24 cellular contexts compared by ENCODE assay signal in genomic region chr10:132604686-132605085, GRCh38.
"Had no signal": no experiment of that assay in that cellular context is flagged by ENCODE, and none has a peak within 500 bp of the region (broad histone marks: within the 10 kb centered on the region; RNA-seq: fewer than 3 reads in every experiment).

No MANE protein-coding gene starts in this region.

- H3K27me3 Mint-ChIP-seq: activated CD8-positive, alpha-beta memory T cell treated with anti-CD3 and anti-CD28 coated beads, Interleukin-2, amount 10 ng/mL, durations not matched to agents 7 days and 5 days; activated naive CD8-positive, alpha-beta T cell had no signal

- DNase-seq: activated CD4-positive, alpha-beta T cell treated with anti-CD3 and anti-CD28 coated beads, Interleukin-2, amount 10 ng/mL, durations not matched to agents 24 days and 14 days; activated CD4-positive, alpha-beta T cell treated with anti-CD3 and anti-CD28 coated beads, Interleukin-2, amount 50 U/mL, for 48 hours; activated CD4-positive, CD25-positive, alpha-beta regulatory T cell treated with anti-CD3 and anti-CD28 coated beads, Interleukin-2, amount 50 U/mL, for 72 hours; activated CD8-positive, alpha-beta memory T cell treated with anti-CD3 and anti-CD28 coated beads, Interleukin-2, amount 10 ng/mL, durations not matched to agents 7 days and 5 days; activated naive CD4-positive, alpha-beta T cell; activated T-cell treated with anti-CD3 and anti-CD28 coated beads, Interleukin-2, amount 50 U/mL, for 4 hours; amygdala; brain microvascular endothelial cell; Karpas-422; MM.1S; NCI-H1105; NCI-H1436; NCI-H1694 treated with DMSO at 0.1 percent for 48 hours; NCI-H2081; NCI-H510A treated with DMSO at 0.1 percent for 48 hours; PC-3; SHP77; T-helper 9 cell had no signal

- H3K27ac Mint-ChIP-seq: activated CD4-positive, alpha-beta T cell treated with anti-CD3 and anti-CD28 coated beads, Interleukin-2, amount 10 ng/mL, durations not matched to agents 24 days and 14 days; activated CD8-positive, alpha-beta memory T cell treated with anti-CD3 and anti-CD28 coated beads, Interleukin-2, amount 10 ng/mL, durations not matched to agents 7 days and 5 days; activated naive CD8-positive, alpha-beta T cell; activated T-helper 2 cell treated with anti-CD3 and anti-CD28 coated beads, Interferon-gamma antibody, Interleukin-2, Interleukin-4, amounts not matched to agents 10 μg/mL and 5 μg/mL and 100 μg/mL, durations not matched to agents 14 hours and 24 hours and 36 hours; T-helper 1 cell treated with Interleukin-12 subunit alpha and Interleukin-12 subunit beta and Interleukin-4 antibody, amounts not matched to agents 30 μg/mL and 1 μg/mL, for 36 hours; WTC11 had no signal

- ATAC-seq: activated CD8-positive, alpha-beta memory T cell treated with anti-CD3 and anti-CD28 coated beads, Interleukin-2, amount 10 ng/mL, durations not matched to agents 7 days and 5 days; activated T-cell treated with anti-CD3 and anti-CD28 coated beads, Interleukin-2, amount 50 U/mL, for 4 hours; K562; PC-3; WTC11 had no signal

- H3K4me1 Mint-ChIP-seq: activated CD8-positive, alpha-beta memory T cell treated with anti-CD3 and anti-CD28 coated beads, Interleukin-2, amount 10 ng/mL, durations not matched to agents 7 days and 5 days; WTC11 had no signal

- H3K27me3 ChIP-seq: brain microvascular endothelial cell, cardiac muscle cell had no signal

- H3K4me3 Mint-ChIP-seq: activated CD4-positive, alpha-beta T cell treated with anti-CD3 and anti-CD28 coated beads, Interleukin-2, amount 10 ng/mL, durations not matched to agents 24 days and 14 days; activated CD8-positive, alpha-beta memory T cell treated with anti-CD3 and anti-CD28 coated beads, Interleukin-2, amount 10 ng/mL, durations not matched to agents 7 days and 5 days; activated naive CD8-positive, alpha-beta T cell; activated T-cell treated with anti-CD3 and anti-CD28 coated beads, Interleukin-2, amount 50 U/mL, for 4 hours; T-helper 1 cell treated with Interleukin-12 subunit alpha and Interleukin-12 subunit beta and Interleukin-4 antibody, amounts not matched to agents 30 μg/mL and 1 μg/mL, for 36 hours; WTC11 had no signal

- H3K36me3 ChIP-seq: brain microvascular endothelial cell, cardiac muscle cell had no signal

- H3K4me3 ChIP-seq: cardiac muscle cell, K562 had no signal

- H3K27ac ChIP-seq: brain microvascular endothelial cell, cardiac muscle cell had no signal
